ENCODE assay signal across 15 cellular contexts in the genomic region with DNA sequence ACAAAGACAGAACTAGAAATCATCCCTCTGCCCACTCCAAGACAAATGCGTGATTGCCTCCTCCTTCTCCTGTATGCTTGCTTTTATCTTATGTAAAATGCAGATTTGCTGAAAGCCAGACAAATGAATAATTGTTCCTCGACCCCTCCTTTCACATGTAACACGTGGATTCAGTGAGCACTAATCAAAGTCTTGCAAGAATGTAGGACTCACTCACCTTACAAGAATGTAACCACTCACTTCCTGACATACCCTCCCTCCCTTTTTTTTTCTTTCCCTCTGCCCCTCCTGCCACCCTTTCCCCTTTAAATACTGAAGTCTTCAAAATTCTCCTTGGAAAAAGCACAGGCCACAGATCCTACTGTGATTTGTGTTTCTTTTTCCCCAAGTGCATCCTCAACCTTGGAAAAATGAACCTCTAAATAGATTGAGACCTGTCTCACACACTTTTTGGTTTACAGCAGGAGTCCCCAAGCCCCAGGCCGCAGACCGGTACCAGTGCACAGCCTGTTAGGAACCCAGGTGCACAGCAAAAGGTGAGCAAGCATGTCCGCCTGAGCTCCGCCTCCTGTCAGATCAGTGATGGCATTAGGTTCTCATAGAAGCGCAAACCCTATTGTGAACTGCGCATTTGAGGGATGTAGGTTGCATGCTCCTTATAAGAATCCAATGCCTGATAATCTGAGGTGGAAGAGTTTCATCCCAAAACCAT. TPM values are rescaled to one million over a fixed set of nuclear protein-coding genes. Genes with fewer than 3 reads are reported as not detected.
A peak's percentile ranks its signal among the peaks of the same experiment; 100 is the strongest.
DNase-seq lines count a peak whose midpoint lies in the region; ATAC-seq, FAIRE-seq and TF ChIP-seq lines count a peak whose summit lies in the region.
"Had no signal": no experiment of that assay in that cellular context is flagged by ENCODE, and none has a peak within 500 bp of the region (broad histone marks: within the 10 kb centered on the region; RNA-seq: fewer than 3 reads in every experiment).

No MANE protein-coding gene starts in this region.

- CTCF ChIA-PET in RWPE1 (lab: Yijun Ruan, JAX): interaction anchor here (0.7 kb wide), 1 partner anchor 10 kb away, joined by 3 read pairs; no protein-coding TSS in a partner anchor

- TF ChIP-seq POLR2A in H54 (IDR thresholded peaks at IDR 0.05; ENCODE audit: low read depth, low read length): no peak
- no peak for TF ChIP-seq POLR2A in tibial nerve (IDR thresholded peaks at IDR 0.05)

- TF ChIP-seq CTCF in RWPE1 (conservative IDR thresholded peaks at IDR 0.05; ENCODE audit: low read depth): no peak
- no peak for TF ChIP-seq CTCF in fibroblast of mammary gland (conservative IDR thresholded peaks at IDR 0.05; ENCODE audit: control insufficient read depth, insufficient read depth, low read depth, low read length)
- TF ChIP-seq CTCF in retinal pigment epithelial cell (conservative IDR thresholded peaks at IDR 0.05; ENCODE audit: low read depth, low read length): no peak
- no peak for TF ChIP-seq CTCF in tibial nerve (IDR thresholded peaks at IDR 0.05)

- no peaks in the 10 kb centered on the region for H3K9me3 ChIP-seq in tibial nerve

- no peak for TF ChIP-seq EP300 in tibial nerve (IDR thresholded peaks at IDR 0.05)

- H3K27me3 ChIP-seq in tibial nerve: no peaks in the 10 kb centered on the region

- 82 to 86% methylated on average over 9 of the region's 9 CpGs for WGBS in tibial nerve, 2 donors

- no peaks in the 10 kb centered on the region for H3K4me1 ChIP-seq in tibial nerve

- POLR2A ChIA-PET in RWPE1 (lab: Yijun Ruan, JAX; ENCODE audit: low non-redundant PET): interaction anchor here (0.6 kb wide), 1 partner anchor 51 kb away, joined by 3 read pairs; no protein-coding TSS in a partner anchor

- ATAC-seq in GM21381 (IDR thresholded peaks at IDR 0.05; ENCODE audit: unreplicated experiment) (no peak), HG03097 (IDR thresholded peaks at IDR 0.05; ENCODE audit: low FRiP score, unreplicated experiment) (no peak)
- ATAC-seq: activated CD8-positive, alpha-beta T cell treated with anti-CD3 and anti-CD28 coated beads, Interleukin-2, amount 10 ng/mL, durations not matched to agents 7 days and 5 days had no signal

- peak; percentile 86 for FAIRE-seq in H54 (lab: Jason Lieb, UNC)

- DNase-seq in H54 (ENCODE audit: insufficient read length, low spot score) (peak; percentile 57), RWPE1 (ENCODE audit: low spot score) (peak; percentile 70), fibroblast of mammary gland (ENCODE audit: low read depth) (peak; percentile 7), retinal pigment epithelial cell (ENCODE audit: low read depth) (peak; percentile 46), tibial nerve (ENCODE audit: low spot score in 2 of 2) (no peak)
- DNase-seq: activated CD8-positive, alpha-beta T cell treated with anti-CD3 and anti-CD28 coated beads, Interleukin-2, amount 10 ng/mL, durations not matched to agents 7 days and 5 days; activated gamma-delta T cell; C1 segment of cervical spinal cord; DND-41; effector CD4-positive, alpha-beta T cell; glutamatergic neuron; NCI-H2171; stimulated activated CD4-positive, alpha-beta T cell treated with anti-CD3 and anti-CD28 coated beads, Interleukin-15, amount 100 ng/mL, for 24 hours had no signal

- no peak overlapping the region for H3K4me3 ChIP-seq in fibroblast of mammary gland (ENCODE audit: control insufficient read depth, low read depth, low read length)
- no peak overlapping the region for H3K4me3 ChIP-seq in retinal pigment epithelial cell (ENCODE audit: low read length)
- no peak overlapping the region for H3K4me3 ChIP-seq in tibial nerve

- peaks cover 0 to 48% (median 0%) of the 10 kb centered on the region in 3 donors for H3K36me3 ChIP-seq in tibial nerve

- H3K27ac ChIP-seq in RWPE1 (peak overlapping the region; percentile 36; the same call in 1 of the 2 replicates), tibial nerve (no peak overlapping the region)

RNA-seq across cellular contexts. Expression of gene HSD17B3, which starts 29.4 kb away (rescaled TPM):
- 1 to 10 TPM in 2 of 4 donors, under 1 TPM in 2; 0.66 to 6.7 (median 1.1) TPM for total RNA-seq in tibial nerve
- total RNA-seq: activated CD8-positive, alpha-beta T cell treated with anti-CD3 and anti-CD28 coated beads, Interleukin-2, amount 10 ng/mL, durations not matched to agents 7 days and 5 days had no signal

RNA-seq across cellular contexts. Expression of gene SLC35D2, which starts 52.1 kb away (rescaled TPM):
- total RNA-seq in tibial nerve: 10 to 100 TPM; 25.1 to 66.6 (median 32.0) TPM

Comparison
In these comparisons a context has a peak if more than half of its experiments do, and no peak if none do; other contexts are left out.
1. DNase-seq: peak in H54 (single experiment), RWPE1 (single experiment), fibroblast of mammary gland (single experiment) and retinal pigment epithelial cell (single experiment); none in tibial nerve (0 of 2).